Comparison of ENCODE assay signal across 18 cellular contexts in the genomic region with DNA sequence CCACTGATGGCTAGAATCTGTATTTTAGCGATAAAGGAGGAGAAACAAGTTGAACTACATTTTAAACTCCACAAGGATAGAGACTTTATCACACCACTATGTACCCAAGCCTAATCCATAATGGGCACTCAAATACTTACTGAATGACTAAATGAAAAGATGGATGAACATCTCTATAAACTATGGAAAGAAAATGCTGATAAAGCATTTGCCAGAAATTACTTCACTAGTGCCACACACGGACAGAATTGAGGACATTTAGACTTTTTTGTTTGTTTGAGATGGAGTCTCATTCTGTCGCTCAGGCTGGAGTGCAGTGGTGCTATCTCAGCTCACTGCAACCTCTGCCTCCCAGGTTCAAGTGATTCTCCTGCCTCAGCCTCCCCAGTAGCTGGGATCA.
"Had no signal": no experiment of that assay in that cellular context is flagged by ENCODE, and none has a peak within 500 bp of the region (broad histone marks: within the 10 kb centered on the region; RNA-seq: fewer than 3 reads in every experiment).

No MANE protein-coding gene starts in this region.

- H3K27me3 Mint-ChIP-seq: activated CD8-positive, alpha-beta T cell treated with anti-CD3 and anti-CD28 coated beads for 36 hours; stimulated activated naive CD8-positive, alpha-beta T cell treated with anti-CD3 and anti-CD28 coated beads, Interleukin-15, amount 100 ng/mL, for 72 hours had no signal

- H3K9me3 ChIP-seq: heart left ventricle, thoracic aorta, uterus had no signal

- H3K36me3 ChIP-seq: thoracic aorta, uterus had no signal

- DNase-seq: activated CD8-positive, alpha-beta memory T cell treated with anti-CD3 and anti-CD28 coated beads, Interleukin-2, amount 50 U/mL, for 4 hours; activated CD8-positive, alpha-beta T cell treated with anti-CD3 and anti-CD28 coated beads for 36 hours; activated naive CD4-positive, alpha-beta T cell treated with Interleukin-2 at 50 U/mL for 16 hours; caudate nucleus; cortex of kidney; effector CD8-positive, alpha-beta T cell; foreskin melanocyte; heart left ventricle; islet precursor cell; mesendoderm; occipital lobe; stimulated activated CD4-positive, alpha-beta T cell treated with anti-CD3 and anti-CD28 coated beads, Interleukin-2, amount 100 ng/mL, for 48 hours; stimulated activated naive CD8-positive, alpha-beta T cell treated with anti-CD3 and anti-CD28 coated beads, Interleukin-15, amount 100 ng/mL, for 72 hours; uterus had no signal

- H3K27ac Mint-ChIP-seq: activated CD8-positive, alpha-beta T cell treated with anti-CD3 and anti-CD28 coated beads for 36 hours had no signal

- H3K4me3 ChIP-seq: heart left ventricle, thoracic aorta, uterus had no signal

- H3K27me3 ChIP-seq: heart left ventricle, uterus had no signal

- ATAC-seq: activated CD8-positive, alpha-beta T cell treated with anti-CD3 and anti-CD28 coated beads for 36 hours; heart left ventricle; left lobe of liver; stimulated activated naive CD8-positive, alpha-beta T cell treated with anti-CD3 and anti-CD28 coated beads, Interleukin-15, amount 100 ng/mL, for 72 hours had no signal

- H3K9me3 Mint-ChIP-seq: activated CD8-positive, alpha-beta T cell treated with anti-CD3 and anti-CD28 coated beads for 36 hours; activated T-helper 1 cell treated with anti-CD3 and anti-CD28 coated beads, Interleukin-12 subunit alpha, Interleukin-12 subunit beta, Interleukin-2, Interleukin-4 antibody, amounts not matched to agents 30 ng/mL and 10 ng/mL and 1 ng/mL, durations not matched to agents 14 hours and 24 hours and 36 hours; stimulated activated naive CD8-positive, alpha-beta T cell treated with anti-CD3 and anti-CD28 coated beads, Interleukin-15, amount 100 ng/mL, for 72 hours; T-helper 2 cell treated with Interferon-gamma antibody and Interleukin-4, amounts not matched to agents 5 μg/mL and 100 μg/mL, for 36 hours had no signal

- H3K4me1 ChIP-seq: uterus had no signal

- H3K27ac ChIP-seq: thoracic aorta had no signal
